ENCODE assay signal across 27 cellular contexts in the genomic region with DNA sequence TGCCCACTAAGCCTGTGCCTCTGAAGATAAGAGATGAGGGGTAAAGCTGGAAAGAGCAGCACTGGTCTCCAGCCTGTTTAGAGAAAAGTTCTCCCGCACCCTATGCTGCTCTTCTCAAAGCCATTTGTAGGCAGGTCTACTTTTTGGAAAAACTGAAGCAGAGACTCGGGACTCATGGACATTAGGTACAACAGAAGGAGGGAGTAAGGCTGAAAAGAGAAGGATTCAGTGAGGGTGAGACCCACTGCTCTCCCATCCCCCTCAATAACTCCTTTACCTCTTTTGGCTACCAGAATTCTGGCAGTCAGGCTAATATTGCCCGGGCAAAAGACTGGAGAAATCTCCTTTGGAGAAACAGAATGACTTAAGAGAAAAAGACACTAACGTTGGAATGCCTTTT. TPM values are rescaled to one million over a fixed set of nuclear protein-coding genes. Genes with fewer than 3 reads are reported as not detected.
"Had no signal": no experiment of that assay in that cellular context is flagged by ENCODE, and none has a peak within 500 bp of the region (broad histone marks: within the 10 kb centered on the region; RNA-seq: fewer than 3 reads in every experiment).

No MANE protein-coding gene starts in this region.

- H3K27me3 Mint-ChIP-seq: naive thymus-derived CD8-positive, alpha-beta T cell; stimulated activated memory B cell treated with anti-CD40 and anti-IgM and Interleukin-4, amounts not matched to agents 10 μg/mL and 1 μg/mL and 100 μg/mL, for 72 hours had no signal

- H3K4me3 Mint-ChIP-seq: naive thymus-derived CD8-positive, alpha-beta T cell; neural progenitor cell; stimulated activated memory B cell treated with anti-CD40 and anti-IgM and Interleukin-4, amounts not matched to agents 10 μg/mL and 1 μg/mL and 100 μg/mL, for 72 hours had no signal

- H3K27ac Mint-ChIP-seq: neural progenitor cell; stimulated activated memory B cell treated with anti-CD40 and anti-IgM and Interleukin-4, amounts not matched to agents 10 μg/mL and 1 μg/mL and 100 μg/mL, for 72 hours had no signal

- H3K27me3 ChIP-seq: gastrocnemius medialis, neural progenitor cell, right atrium auricular region, sigmoid colon, upper lobe of right lung, uterus had no signal

- H3K4me1 Mint-ChIP-seq: neural progenitor cell; stimulated activated memory B cell treated with anti-CD40 and anti-IgM and Interleukin-4, amounts not matched to agents 10 μg/mL and 1 μg/mL and 100 μg/mL, for 72 hours had no signal

- H3K27ac ChIP-seq: dorsolateral prefrontal cortex, epithelial cell of prostate, gastrocnemius medialis, neural progenitor cell, prostate gland, right atrium auricular region, sigmoid colon, thoracic aorta, tibial nerve, upper lobe of right lung, uterus had no signal

- H3K36me3 ChIP-seq: neural progenitor cell, prostate gland, thoracic aorta, uterus had no signal

- H3K9me3 ChIP-seq: gastrocnemius medialis, prostate gland, right atrium auricular region, sigmoid colon, thoracic aorta, tibial nerve, upper lobe of right lung, uterus had no signal

- DNase-seq: cerebellar nuclear complex; cortex of kidney; dorsolateral prefrontal cortex; effector CD4-positive, alpha-beta T cell; foreskin fibroblast; gastrocnemius medialis; head of caudate nucleus; naive thymus-derived CD8-positive, alpha-beta T cell; nucleus accumbens; sigmoid colon; stimulated activated CD4-positive, alpha-beta T cell treated with anti-CD3 and anti-CD28 coated beads, Interleukin-2, amount 100 ng/mL, for 24 hours; stimulated activated CD4-positive, alpha-beta T cell treated with anti-CD3 and anti-CD28 coated beads, Interleukin-4, amount 100 ng/mL, for 24 hours; stimulated activated naive CD8-positive, alpha-beta T cell treated with anti-CD3 and anti-CD28 coated beads, Interleukin-15, Interleukin-2, amounts not matched to agents 100 U/mL and 50 U/mL, for 24 hours; substantia nigra; upper lobe of right lung; uterus had no signal

- FAIRE-seq: keratinocyte had no signal

- H3K4me3 ChIP-seq: dorsolateral prefrontal cortex, gastrocnemius medialis, neural progenitor cell, prostate gland, right atrium auricular region, sigmoid colon, thoracic aorta, tibial nerve, upper lobe of right lung, uterus had no signal

- H3K4me1 ChIP-seq: gastrocnemius medialis, neural progenitor cell, prostate gland, right atrium auricular region, sigmoid colon, tibial nerve, upper lobe of right lung, uterus had no signal

- ATAC-seq: esophagus mucosa; gastrocnemius medialis; left lobe of liver; naive thymus-derived CD8-positive, alpha-beta T cell; stimulated activated memory B cell treated with anti-CD40 and anti-IgM and Interleukin-4, amounts not matched to agents 10 μg/mL and 1 μg/mL and 100 μg/mL, for 72 hours; stimulated activated naive CD8-positive, alpha-beta T cell treated with anti-CD3 and anti-CD28 coated beads, Interleukin-15, Interleukin-2, amounts not matched to agents 100 U/mL and 50 U/mL, for 24 hours; upper lobe of right lung had no signal

- H3K9me3 Mint-ChIP-seq: neural progenitor cell had no signal

RNA-seq across cellular contexts. Expression of a gene that starts 29.7 kb away (rescaled TPM):
- total RNA-seq: esophagus mucosa, glomerular endothelial cell, left lobe of liver, prostate gland, upper lobe of right lung had no signal
